1 cellular context compared by ENCODE assay signal in genomic region chr5:112931473-112931872, GRCh38.
TF ChIP-seq lines count a peak whose summit lies in the region.

No MANE protein-coding gene starts in this region.

TF ChIP-seq in K562, 482 proteins besides CTCF, POLR2A, EP300 and RAD21 (continued from another document and continues in another):
- no peak for TF ChIP-seq ZFP91 (CRISPR knock-in tag; IDR thresholded peaks at IDR 0.05)
- TF ChIP-seq MEF2D (tag; conservative IDR thresholded peaks at IDR 0.05; ENCODE audit: low read depth) = peak; percentile 86
- peak in 1 of 2 experiments; percentile 63; a peak in 1 of 4 replicates for TF ChIP-seq ARNT (IDR thresholded peaks at IDR 0.05)
- TF ChIP-seq CXXC5 (CRISPR knock-in tag; IDR thresholded peaks at IDR 0.05) = peak; percentile 99
- TF ChIP-seq TEAD1 (CRISPR knock-in tag; IDR thresholded peaks at IDR 0.05) = 0 out of 4 replicates have a peak, but pooled peaks of 1 of the 2 experiments have one; percentile 51
- TF ChIP-seq AFF4 (CRISPR knock-in tag; IDR thresholded peaks at IDR 0.05) = no peak
- TF ChIP-seq USF2 (CRISPR knock-in tag; IDR thresholded peaks at IDR 0.05) = no peak
- TF ChIP-seq IFI16 (CRISPR knock-in tag; IDR thresholded peaks at IDR 0.05) = no peak
- no peak for TF ChIP-seq KAT8 (IDR thresholded peaks at IDR 0.05; ENCODE audit: low read depth)
- peak; percentile 99 for TF ChIP-seq MECOM (CRISPR knock-in tag; IDR thresholded peaks at IDR 0.05)
- TF ChIP-seq TFAP4 (CRISPR knock-in tag; IDR thresholded peaks at IDR 0.05; ENCODE audit: borderline replicate concordance) = no peak
- no peak for TF ChIP-seq CHD2 (IDR thresholded peaks at IDR 0.05; ENCODE audit: low read depth, low read length)
- TF ChIP-seq ZNF830 (CRISPR knock-in tag; IDR thresholded peaks at IDR 0.05) = no peak
- TF ChIP-seq TAF15 (IDR thresholded peaks at IDR 0.05; ENCODE audit: low read depth, low read length) = no peak
- no peak for TF ChIP-seq RBM39 (optimal IDR thresholded peaks at IDR 0.05; ENCODE audit: low read depth, low read length)
- TF ChIP-seq ZNF609 (CRISPR knock-in tag; IDR thresholded peaks at IDR 0.05; ENCODE audit: borderline replicate concordance) = no peak
- TF ChIP-seq MTA2 (IDR thresholded peaks at IDR 0.05; ENCODE audit: low read depth) = no peak
- TF ChIP-seq KDM5B (IDR thresholded peaks at IDR 0.05; ENCODE audit: insufficient replicate concordance, low read depth, low read length) = no peak
- no peak for TF ChIP-seq RNF219 (CRISPR knock-in tag; IDR thresholded peaks at IDR 0.05)
- TF ChIP-seq MEIS2 (IDR thresholded peaks at IDR 0.05; ENCODE audit: partially characterized antibody) = peak; percentile 100
- TF ChIP-seq ZBTB33 (CRISPR knock-in tag; IDR thresholded peaks at IDR 0.05) = no peak
- no peak for TF ChIP-seq ERF (CRISPR knock-in tag; IDR thresholded peaks at IDR 0.05)
- TF ChIP-seq NR2C2 (CRISPR knock-in tag; IDR thresholded peaks at IDR 0.05) = no peak
- TF ChIP-seq NR2C2 (tag; IDR thresholded peaks at IDR 0.05) = peak; percentile 74
- TF ChIP-seq ZBTB5 (IDR thresholded peaks at IDR 0.05) = no peak
- no peak for TF ChIP-seq ZNF354B (CRISPR knock-in tag; IDR thresholded peaks at IDR 0.05)
- TF ChIP-seq RAD51 (IDR thresholded peaks at IDR 0.05; ENCODE audit: borderline replicate concordance, low read depth) = no peak
- peak in 1 of 2 experiments; percentile 67; a peak in 1 of 4 replicates for TF ChIP-seq TBL1XR1 (IDR thresholded peaks at IDR 0.05; ENCODE audit: low read length in 2 of 2)
- TF ChIP-seq ZNF398 (CRISPR knock-in tag; IDR thresholded peaks at IDR 0.05) = no peak
- TF ChIP-seq POLR2AphosphoS2 (IDR thresholded peaks at IDR 0.05; ENCODE audit: low read length) = no peak
- peak in 1 of 2 experiments; percentile 43; a peak in 1 of 4 replicates for TF ChIP-seq MLLT1 (IDR thresholded peaks at IDR 0.05)
- TF ChIP-seq LARP7 (IDR thresholded peaks at IDR 0.05) = no peak
- TF ChIP-seq NEUROD1 (IDR thresholded peaks at IDR 0.05; ENCODE audit: borderline replicate concordance, low read depth, low read length, partially characterized antibody) = no peak
- TF ChIP-seq LEF1 (IDR thresholded peaks at IDR 0.05) = peak; percentile 81; the same call in 1 of the 2 replicates
- no peak for TF ChIP-seq ZNF133 (CRISPR knock-in tag; IDR thresholded peaks at IDR 0.05)
- TF ChIP-seq CGGBP1 (CRISPR knock-in tag; IDR thresholded peaks at IDR 0.05) = no peak
- TF ChIP-seq PURB (CRISPR knock-in tag; IDR thresholded peaks at IDR 0.05; ENCODE audit: low read depth) = no peak
- TF ChIP-seq RBFOX2 (IDR thresholded peaks at IDR 0.05; ENCODE audit: low read depth, low read length) = no peak
